9 cellular contexts compared by ENCODE assay signal in the genomic region with DNA sequence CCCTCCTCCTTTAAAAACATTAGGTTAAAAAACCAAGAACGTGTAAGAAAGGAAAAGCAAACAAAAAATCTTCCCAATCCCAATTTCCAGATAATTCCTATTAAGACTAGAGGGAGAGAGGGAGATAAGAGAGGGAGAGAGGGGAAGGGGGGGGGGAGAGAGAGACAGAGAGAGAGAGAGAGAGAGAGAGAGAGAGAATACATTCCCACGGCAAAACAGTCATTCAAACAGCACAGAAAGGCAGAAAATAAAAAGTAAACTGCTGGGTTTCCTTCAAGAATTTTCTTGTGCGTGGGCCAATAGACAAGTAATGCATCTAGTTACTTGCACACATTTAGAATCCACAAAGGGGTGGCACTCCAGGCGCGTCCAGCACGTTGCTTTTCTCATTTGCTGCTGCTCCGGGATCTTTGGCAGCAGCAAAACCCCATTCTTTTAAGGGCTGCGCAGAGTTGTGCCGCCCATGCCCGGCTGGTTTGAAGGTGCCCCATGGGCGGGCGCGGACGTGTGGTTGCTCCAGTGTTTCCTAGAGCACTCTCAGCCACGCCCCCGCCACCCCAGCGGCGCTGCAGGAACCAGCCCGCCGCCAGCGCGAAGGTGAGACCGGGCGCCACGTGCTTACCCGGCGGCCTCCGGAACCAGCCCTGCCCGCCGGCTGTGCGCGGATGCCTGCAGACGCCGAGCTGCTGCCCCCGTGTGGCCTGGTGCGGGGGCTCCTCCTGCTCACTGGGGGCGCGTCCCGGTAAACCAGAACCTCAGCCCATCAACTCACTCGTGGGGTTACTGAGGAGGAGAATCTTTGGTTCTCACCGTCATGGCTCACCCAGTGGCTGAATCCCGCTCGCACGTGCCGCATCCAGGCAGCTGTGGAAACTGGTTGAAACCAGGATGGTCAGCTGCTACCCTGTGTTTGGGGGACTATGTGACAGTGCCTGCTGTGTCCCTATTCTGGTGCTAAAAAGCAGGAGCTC. TPM values are rescaled to one million over a fixed set of nuclear protein-coding genes. Genes with fewer than 3 reads are reported as not detected.
A peak's percentile ranks its signal among the peaks of the same experiment; 100 is the strongest.
DNase-seq lines count a peak whose midpoint lies in the region; ATAC-seq, FAIRE-seq and TF ChIP-seq lines count a peak whose summit lies in the region.
"Had no signal": no experiment of that assay in that cellular context is flagged by ENCODE, and none has a peak within 500 bp of the region (broad histone marks: within the 10 kb centered on the region; RNA-seq: fewer than 3 reads in every experiment).

No MANE protein-coding gene starts in this region.

- H3K4me1 ChIP-seq in H1 (replicated peaks in 1 of 4; ENCODE audit: control insufficient read depth in 3 of 4, insufficient read depth in 4 of 4, low read length in 3 of 4): peaks cover 0 to 4% (median 0%) of the 10 kb centered on the region in 4 experiments; a peak in 1 of 7 replicates

- peak; percentile 92 for ATAC-seq in GM19025 (IDR thresholded peaks at IDR 0.05; ENCODE audit: low read depth, unreplicated experiment)
- ATAC-seq in HG03175 (IDR thresholded peaks at IDR 0.05; ENCODE audit: unreplicated experiment): peak; percentile 88

- CTCF ChIA-PET in H1 (lab: Charles Lee; ENCODE audit: partially characterized antibody): interaction anchor here (0.6 to 2.7 kb wide), 17 partner anchors 9 to 604 kb away, joined by 3 to 13 read pairs (median 4); a partner anchor contains a TSS

- no peaks in the 10 kb centered on the region for H3K79me1 ChIP-seq in H1 (ENCODE audit: low read depth, low read length)

- H2BK15ac ChIP-seq in H1 (ENCODE audit: low read length): peak overlapping the region; percentile 29; the same call in 1 of the 2 replicates

- H2AFZ ChIP-seq in H1 (ENCODE audit: low read length): peak overlapping the region; percentile 88

- H4K91ac ChIP-seq in H1 (replicated peaks; ENCODE audit: insufficient read length, low read length): peak overlapping the region; percentile 22

- no peak overlapping the region for H2BK120ac ChIP-seq in H1 (replicated peaks; ENCODE audit: low read depth, low read length)

- H4K20me1 ChIP-seq in H1 (replicated peaks in 1 of 2; ENCODE audit: control insufficient read depth in 1 of 2, insufficient read depth in 2 of 2, low read length in 2 of 2): peaks cover 0 to 2% of the 10 kb centered on the region in 2 experiments

- H4K8ac ChIP-seq in H1 (ENCODE audit: extremely low read depth, insufficient read depth, low read length): no peak overlapping the region

- no peak overlapping the region for H3K27ac ChIP-seq in H1 (ENCODE audit: low read depth, low read length)

- TF ChIP-seq CTCF in H1 (IDR thresholded peaks at IDR 0.05; ENCODE audit: control extremely low read depth in 1 of 3, insufficient read depth in 1 of 3, low read depth in 1 of 3, low read length in 3 of 3): peak; percentile 79 to 93 (median 88)

- H2AK5ac ChIP-seq in H1 (ENCODE audit: low read depth, low read length): no peak overlapping the region

- H3K23me2 ChIP-seq in H1 (ENCODE audit: low read depth, low read length): peaks cover 7% of the 10 kb centered on the region; the same call in 1 of the 2 replicates

- H3K14ac ChIP-seq in H1 (ENCODE audit: insufficient read length): no peak overlapping the region

- no peak for TF ChIP-seq POLR2A in H1 (IDR thresholded peaks at IDR 0.05; ENCODE audit: control extremely low read depth in 1 of 2, low read depth in 2 of 2, low read length in 2 of 2)

- peak; percentile 77 to 86 for TF ChIP-seq RAD21 in H1 (IDR thresholded peaks at IDR 0.05 in 1 of 2, conservative IDR thresholded peaks at IDR 0.05 in 1 of 2; ENCODE audit: low read depth in 2 of 2, low read length in 2 of 2)

- H4K5ac ChIP-seq in H1 (ENCODE audit: insufficient read length, low read depth, low read length): no peak overlapping the region

- 10% methylated on average over 41 of the region's 45 CpGs; no CpG with 5 or more reads in 1 of the 2 experiments for WGBS in H1 (ENCODE audit: extremely low coverage in 1 of 2, insufficient coverage in 1 of 2, insufficient read length in 1 of 2, insufficient replicate concordance in 2 of 2, low coverage in 1 of 2, low lambda C conversion rate in 2 of 2, missing lambda C conversion rate in 1 of 2), 2 experiments

- FAIRE-seq in H1 (lab: Jason Lieb, UNC): no peak

- H3K4me3 ChIP-seq in H1 (ENCODE audit: extremely low read depth in 1 of 4, insufficient read depth in 2 of 4, low read depth in 3 of 4, low read length in 4 of 4): peak overlapping the region in 2 of 4 experiments; percentile 10 to 47; a peak in 3 of 8 replicates

- H3K4me2 ChIP-seq in H1 (ENCODE audit: insufficient read depth in 1 of 2, low read depth in 2 of 2, low read length in 2 of 2): peak overlapping the region; percentile 7 to 57; a peak in 3 of 4 replicates

- H2BK20ac ChIP-seq in H1 (ENCODE audit: low read length): 0 out of 2 replicates have a peak overlapping the region, but pooled peaks have one; percentile 61

- peaks cover 3 to 20% (median 18%) of the 10 kb centered on the region in 4 experiments for H3K27me3 ChIP-seq in H1 (replicated peaks in 1 of 4; ENCODE audit: control insufficient read depth in 3 of 4, extremely low read depth in 1 of 4, insufficient read depth in 3 of 4, low read length in 3 of 4)

- DNase-seq in Ammon's horn (ENCODE audit: low spot score): peak; percentile 69
- peak; percentile 30 for DNase-seq in NCI-H524 treated with DMSO at 0.1 percent for 48 hours (lab: John Stamatoyannopoulos, UW)
- peak; percentile 33 to 46 for DNase-seq in activated CD8-positive, alpha-beta memory T cell treated with anti-CD3 and anti-CD28 coated beads for 4 hours (ENCODE audit: low read depth in 2 of 2)
- DNase-seq in H1 (ENCODE audit: low read depth in 1 of 2, low spot score in 2 of 2): peak; percentile 50 to 91
- DNase-seq in midbrain (lab: John Stamatoyannopoulos, UW): peak; percentile 56
- peak; percentile 48 to 68 for DNase-seq in stimulated activated CD8-positive, alpha-beta memory T cell treated with anti-CD3 and anti-CD28 coated beads, Interleukin-7, amount 100 ng/mL, for 4 hours (ENCODE audit: low read depth in 2 of 2)

- POLR2A ChIA-PET in H1 (lab: Charles Lee; ENCODE audit: partially characterized antibody): interaction anchor here (0.6 to 1.2 kb wide), 4 partner anchors 9 to 123 kb away, joined by 3 to 9 read pairs (median 4); a partner anchor contains a TSS

- 0 out of 2 replicates have a peak overlapping the region, but pooled peaks have one; percentile 40 for H2BK12ac ChIP-seq in H1 (ENCODE audit: low read depth, low read length)

- H3K23ac ChIP-seq in H1 (ENCODE audit: insufficient read length): no peak overlapping the region

- no peak overlapping the region for H2BK5ac ChIP-seq in H1 (ENCODE audit: low read depth, low read length)

- TF ChIP-seq EP300 in H1 (IDR thresholded peaks at IDR 0.05; ENCODE audit: borderline replicate concordance in 1 of 2, low read depth in 2 of 2, low read length in 2 of 2): no peak

- peak overlapping the region in 1 of 4 experiments; percentile 13; a peak in 1 of 7 replicates for H3K9ac ChIP-seq in H1 (replicated peaks in 1 of 4; ENCODE audit: extremely low read depth in 1 of 4, low read depth in 3 of 4, low read length in 3 of 4)

- H3K4ac ChIP-seq in H1 (replicated peaks; ENCODE audit: insufficient read length, low read depth, low read length): no peak overlapping the region

- H3K36me3 ChIP-seq in H1 (ENCODE audit: control insufficient read depth in 2 of 4, insufficient read depth in 4 of 4, low read length in 3 of 4): no peaks in the 10 kb centered on the region

- H3K56ac ChIP-seq in H1 (replicated peaks; ENCODE audit: insufficient read length, low read depth, low read length): no peak overlapping the region

- H3K9me3 ChIP-seq in H1 (ENCODE audit: insufficient read depth in 2 of 2, low read depth in 1 of 2, low read length in 1 of 2): peaks cover 0 to 3% of the 10 kb centered on the region in 2 experiments; a peak in 1 of 4 replicates

- no peaks in the 10 kb centered on the region for H3K79me2 ChIP-seq in H1 (ENCODE audit: control insufficient read depth in 1 of 2, insufficient read depth in 2 of 2, low read length in 2 of 2)

- no peak overlapping the region for H3K18ac ChIP-seq in H1 (ENCODE audit: extremely low read depth, low read length)

TF ChIP-seq in H1, 55 proteins besides CTCF, POLR2A, EP300 and RAD21 (continues in another document):
- peak; percentile 64; the same call in 1 of the 2 replicates for TF ChIP-seq SP4 (IDR thresholded peaks at IDR 0.05; ENCODE audit: low read length)
- TF ChIP-seq GABPA (IDR thresholded peaks at IDR 0.05; ENCODE audit: borderline replicate concordance, insufficient read depth, low read length): peak; percentile 39; the same call in 1 of the 2 replicates
- TF ChIP-seq FOSL1 (IDR thresholded peaks at IDR 0.05; ENCODE audit: insufficient read depth, low read depth, low read length): no peak
- TF ChIP-seq KDM5A (IDR thresholded peaks at IDR 0.05; ENCODE audit: low read length): no peak
- TF ChIP-seq POLR2AphosphoS5 (IDR thresholded peaks at IDR 0.05; ENCODE audit: low read depth, low read length): no peak
- TF ChIP-seq, protein P1, sequence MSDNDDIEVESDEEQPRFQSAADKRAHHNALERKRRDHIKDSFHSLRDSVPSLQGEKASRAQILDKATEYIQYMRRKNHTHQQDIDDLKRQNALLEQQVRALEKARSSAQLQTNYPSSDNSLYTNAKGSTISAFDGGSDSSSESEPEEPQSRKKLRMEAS (IDR thresholded peaks at IDR 0.05): peak; percentile 100
- peak in 1 of 2 experiments; percentile 37; a peak in 1 of 4 replicates for TF ChIP-seq HDAC2 (IDR thresholded peaks at IDR 0.05; ENCODE audit: borderline replicate concordance in 1 of 2, low read depth in 2 of 2, low read length in 2 of 2)
- no peak for TF ChIP-seq CBX8 (IDR thresholded peaks at IDR 0.05; ENCODE audit: borderline replicate concordance, low read depth, low read length)

RNA-seq across cellular contexts. Expression of a gene that starts 44.6 kb away (rescaled TPM):
- total RNA-seq in H1 (2021; fragmentation: NEBNext Ultra II Directional; extraction: Animal tissue kit (Norgen Biotek cat#: 25700)): 40.0 and 53.1 TPM in 2 replicates
- polyA plus RNA-seq in H1 (2011; rRNA removed): 26.4 and 52.2 TPM in 2 replicates
- 118 TPM for polyA plus RNA-seq in H1 (2011; cell fraction: cytosol; rRNA removed)
- 43.8 TPM for polyA plus RNA-seq in H1 (2011; cell fraction: nucleus; rRNA removed)
- polyA plus RNA-seq in H1 (2012, experiment 1 of 2): 62.3 to 83.5 TPM (median 69.6 TPM) in 4 replicates
- polyA plus RNA-seq in H1 (2012, experiment 2 of 2): 21.7 TPM
- 25.8 TPM for polyA plus RNA-seq in H1 (2013, experiment 1 of 2)
- 30.5 TPM for polyA plus RNA-seq in H1 (2013, experiment 2 of 2)
- polyA minus RNA-seq in H1 (2011; rRNA and poly(A)+ RNA removed): 21.7 and 32.5 TPM in 2 replicates
- polyA minus RNA-seq in H1 (2011; cell fraction: cytosol; rRNA and poly(A)+ RNA removed): 81.5 TPM
- polyA minus RNA-seq in H1 (2011; cell fraction: nucleus; rRNA and poly(A)+ RNA removed): 67.2 TPM
- polyA plus RNA-seq: IgD-negative memory B cell had no signal

RNA-seq across cellular contexts. Expression of a gene that starts 48.6 kb away (rescaled TPM):
- total RNA-seq in H1 (2021; fragmentation: NEBNext Ultra II Directional; extraction: Animal tissue kit (Norgen Biotek cat#: 25700)): not detected in 2 replicates
- polyA plus RNA-seq in H1 (2011; rRNA removed): 0.13 TPM in 1 of 2 replicates, not detected in the other
- not detected for polyA plus RNA-seq in H1 (2011; cell fraction: cytosol; rRNA removed)
- 0.21 TPM for polyA plus RNA-seq in H1 (2011; cell fraction: nucleus; rRNA removed)
- polyA plus RNA-seq in H1 (2012, experiment 1 of 2): 0.11 TPM in 1 of 4 replicates, not detected in the others
- polyA plus RNA-seq in H1 (2012, experiment 2 of 2): 0.09 TPM
- polyA plus RNA-seq in H1 (2013, experiment 1 of 2): 0.12 TPM
- polyA plus RNA-seq in H1 (2013, experiment 2 of 2): not detected
- 0.09 TPM in 1 of 2 replicates, not detected in the other for polyA minus RNA-seq in H1 (2011; rRNA and poly(A)+ RNA removed)
- not detected for polyA minus RNA-seq in H1 (2011; cell fraction: cytosol; rRNA and poly(A)+ RNA removed)
- polyA minus RNA-seq in H1 (2011; cell fraction: nucleus; rRNA and poly(A)+ RNA removed): 1.5 TPM
- polyA plus RNA-seq: IgD-negative memory B cell had no signal
